Comparison of ENCODE assay signal across 7 cellular contexts in genomic region chr5:141330299-141331080, GRCh38. TPM values are rescaled to one million over a fixed set of nuclear protein-coding genes. Genes with fewer than 3 reads are reported as not detected.
DNase-seq lines count a peak whose midpoint lies in the region; ATAC-seq, FAIRE-seq and TF ChIP-seq lines count a peak whose summit lies in the region.

PCDHGA1 (plus strand) TSS chr5:141330514.

- no peaks in the 10 kb centered on the region for H3K79me2 ChIP-seq in SU-DHL-6 (ENCODE audit: insufficient read depth, low read length)

- no peaks in the 10 kb centered on the region for H4K20me1 ChIP-seq in SU-DHL-6 (ENCODE audit: low read depth, low read length)

- peak within 1 kb of the TSS; percentile 97 for H2AFZ ChIP-seq in SU-DHL-6 (ENCODE audit: low read depth, low read length, severe bottlenecking)

- DNase-seq in GM04503 (ENCODE audit: low read depth) (peak; percentile 42), glomerular visceral epithelial cell (ENCODE audit: extremely low spot score) (peak; percentile 19), GM12892 (ENCODE audit: insufficient read length) (no peak), NCI-H2029 treated with DMSO at 0.1 percent for 48 hours (lab: John Stamatoyannopoulos, UW) (no peak)

- TF ChIP-seq CTCF in SU-DHL-6 (IDR thresholded peaks at IDR 0.05; ENCODE audit: insufficient read depth, low read length, poor library complexity, severe bottlenecking), result peak; percentile 84

- no peaks in the 10 kb centered on the region for H3K9me3 ChIP-seq in SU-DHL-6 (ENCODE audit: insufficient read depth, low read length)

- H3K9ac ChIP-seq in SU-DHL-6 (ENCODE audit: low read length), result peak within 1 kb of the TSS; percentile 36

- no peaks in the 10 kb centered on the region for H3F3A ChIP-seq in SU-DHL-6 (ENCODE audit: insufficient read depth)

- no peak for TF ChIP-seq POLR2A in GM12892 (IDR thresholded peaks at IDR 0.05; ENCODE audit: low read depth, low read length)

- H3K27me3 ChIP-seq in SU-DHL-6 (ENCODE audit: low read length), result no peaks in the 10 kb centered on the region

- H3K27ac ChIP-seq in SU-DHL-6 (ENCODE audit: low read depth, low read length), result no peak within 1 kb of the TSS

- no peak for FAIRE-seq in GM12892 (lab: Jason Lieb, UNC)

- peaks cover 6% of the 10 kb centered on the region; the same call in 1 of the 2 replicates for H3K36me3 ChIP-seq in SU-DHL-6 (ENCODE audit: low read length)

- H3K4me2 ChIP-seq in SU-DHL-6 (ENCODE audit: low read depth, low read length, poor library complexity, severe bottlenecking), result peak within 1 kb of the TSS; percentile 49

- ATAC-seq in HG03066 (IDR thresholded peaks at IDR 0.05; ENCODE audit: low read depth, unreplicated experiment) (peak; percentile 52), HG02571 (IDR thresholded peaks at IDR 0.05; ENCODE audit: unreplicated experiment) (no peak)

- no peak within 1 kb of the TSS for H3K4me3 ChIP-seq in SU-DHL-6 (ENCODE audit: insufficient read depth, low read length, poor library complexity, severe bottlenecking)

- no peaks in the 10 kb centered on the region for H3K9me2 ChIP-seq in SU-DHL-6 (replicated peaks; ENCODE audit: insufficient read depth, low read length)

RNA-seq across cellular contexts. Expression of gene PCDHGA1, which starts in this region (rescaled TPM):
- polyA plus RNA-seq in GM12892 (2012; ENCODE audit: missing spikeins), result 0.19 TPM

Comparison
In these comparisons a context has a peak if more than half of its experiments do, and no peak if none do; other contexts are left out.
1. DNase-seq: peak in GM04503 (single experiment) and glomerular visceral epithelial cell (single experiment); none in GM12892 (single experiment) and NCI-H2029 treated with DMSO at 0.1 percent for 48 hours (single experiment).